6 cellular contexts compared by ENCODE assay signal in genomic region chr6:167717867-167718266, GRCh38.
"Had no signal": no experiment of that assay in that cellular context is flagged by ENCODE, and none has a peak within 500 bp of the region (broad histone marks: within the 10 kb centered on the region; RNA-seq: fewer than 3 reads in every experiment).

No MANE protein-coding gene starts in this region.

- H3K4me3 Mint-ChIP-seq: GM23338 had no signal

- DNase-seq: H7, HCEC 1CT, IMR-90, KBM-7 had no signal

- H3K4me2 ChIP-seq: GM23338 had no signal

- FAIRE-seq: HTR-8/SVneo had no signal

- H3K4me3 ChIP-seq: GM23338 had no signal

- H3K9me3 Mint-ChIP-seq: GM23338 had no signal

- H3K27ac Mint-ChIP-seq: GM23338 had no signal

- ATAC-seq: GM23338 had no signal
